1 cellular context compared by ENCODE assay signal in the genomic region with DNA sequence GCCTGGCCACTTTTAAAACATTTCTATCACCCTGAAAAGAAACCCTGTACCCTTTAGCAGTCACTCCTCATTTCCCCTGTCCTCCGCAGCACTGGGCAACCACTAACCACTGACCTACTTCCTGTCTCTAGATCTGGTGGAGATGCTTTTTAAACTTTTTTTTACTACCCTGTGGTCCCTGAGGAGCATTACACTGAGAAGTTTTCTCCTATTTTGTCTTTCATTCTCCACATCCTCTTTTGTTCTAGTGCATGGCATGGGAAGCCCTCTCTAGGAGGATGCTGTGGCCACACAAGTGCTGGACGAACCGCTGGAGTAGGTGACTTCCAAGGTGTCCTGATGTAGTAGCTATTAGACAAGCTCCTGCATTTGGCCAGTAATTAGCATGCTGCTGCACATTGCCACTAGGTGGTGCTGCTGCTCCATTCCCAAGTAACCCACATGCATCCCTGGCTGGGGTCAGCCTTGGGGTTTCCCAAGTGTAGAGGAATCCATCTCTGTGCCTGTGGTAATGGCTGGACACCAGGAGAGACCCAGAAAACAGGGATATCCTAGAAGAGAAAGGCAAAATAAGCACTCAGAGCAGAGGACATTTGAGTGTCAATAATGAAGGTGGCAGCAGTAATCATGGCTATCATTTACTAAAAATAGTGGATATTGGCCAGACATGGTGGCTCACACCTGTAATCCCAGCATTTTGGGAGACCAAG.
TF ChIP-seq lines count a peak whose summit lies in the region.

No MANE protein-coding gene starts in this region.

TF ChIP-seq in HepG2, 621 proteins besides CTCF, POLR2A, EP300 and RAD21 (continued from another document and continues in another):
- TF ChIP-seq TARDBP (CRISPR knock-in tag; IDR thresholded peaks at IDR 0.05) (peak; percentile 53; the same call in 1 of the 2 replicates), RBM22 (optimal IDR thresholded peaks at IDR 0.05; ENCODE audit: low read length) (peak; percentile 76), RXRB (CRISPR knock-in tag; IDR thresholded peaks at IDR 0.05; ENCODE audit: borderline replicate concordance) (no peak; the same call in 1 of the 2 replicates), MZF1 (CRISPR knock-in tag; IDR thresholded peaks at IDR 0.05; ENCODE audit: borderline replicate concordance) (0 out of 2 replicates have a peak, but pooled peaks have one; percentile 39), MAZ (IDR thresholded peaks at IDR 0.05; ENCODE audit: borderline replicate concordance, low read depth, low read length) (0 out of 2 replicates have a peak, but pooled peaks have one; percentile 26), MAZ (CRISPR knock-in tag; IDR thresholded peaks at IDR 0.05; ENCODE audit: low read depth) (peak; percentile 54; the same call in 1 of the 2 replicates), NR2F6 (IDR thresholded peaks at IDR 0.05) (no peak), NR2F6 (CRISPR knock-in tag; IDR thresholded peaks at IDR 0.05) (peak; percentile 53; the same call in 1 of the 2 replicates), SALL2 (CRISPR knock-in tag; IDR thresholded peaks at IDR 0.05) (0 out of 2 replicates have a peak, but pooled peaks have one; percentile 40), TEAD3 (CRISPR knock-in tag; optimal IDR thresholded peaks at IDR 0.05; ENCODE audit: borderline replicate concordance) (peak; percentile 38), ZNF775 (CRISPR knock-in tag; IDR thresholded peaks at IDR 0.05; ENCODE audit: borderline replicate concordance) (no peak), ZFP36L1 (CRISPR knock-in tag; IDR thresholded peaks at IDR 0.05) (no peak), REPIN1 (CRISPR knock-in tag; IDR thresholded peaks at IDR 0.05; ENCODE audit: borderline replicate concordance, low read depth) (0 out of 2 replicates have a peak, but pooled peaks have one; percentile 68), STAG1 (CRISPR knock-in tag; IDR thresholded peaks at IDR 0.05) (peak; percentile 96), MIXL1 (CRISPR knock-in tag; IDR thresholded peaks at IDR 0.05) (peak; percentile 97), MXI1 (IDR thresholded peaks at IDR 0.05; ENCODE audit: borderline replicate concordance, low read depth, low read length) (0 out of 3 replicates have a peak, but pooled peaks have one; percentile 17), TBX2 (CRISPR knock-in tag; IDR thresholded peaks at IDR 0.05; ENCODE audit: borderline replicate concordance) (0 out of 2 replicates have a peak, but pooled peaks have one; percentile 17), SIN3B (IDR thresholded peaks at IDR 0.05; ENCODE audit: low read length) (0 out of 2 replicates have a peak, but pooled peaks have one; percentile 28), NFE2L1 (CRISPR knock-in tag; IDR thresholded peaks at IDR 0.05; ENCODE audit: borderline replicate concordance) (no peak), RBAK (CRISPR knock-in tag; IDR thresholded peaks at IDR 0.05) (0 out of 2 replicates have a peak, but pooled peaks have one; percentile 44), ZKSCAN8 (CRISPR knock-in tag; IDR thresholded peaks at IDR 0.05; ENCODE audit: borderline replicate concordance) (peak; percentile 8; the same call in 1 of the 2 replicates), ZSCAN31 (CRISPR knock-in tag; IDR thresholded peaks at IDR 0.05; ENCODE audit: low read depth) (peak; percentile 67; the same call in 1 of the 2 replicates), POLR2G (IDR thresholded peaks at IDR 0.05; ENCODE audit: low read depth, low read length) (0 out of 2 replicates have a peak, but pooled peaks have one; percentile 8), ISL2 (CRISPR knock-in tag; IDR thresholded peaks at IDR 0.05) (0 out of 2 replicates have a peak, but pooled peaks have one; percentile 16), ZNF547 (CRISPR knock-in tag; IDR thresholded peaks at IDR 0.05) (peak; percentile 57; the same call in 1 of the 2 replicates), MIER2 (CRISPR knock-in tag; IDR thresholded peaks at IDR 0.05) (peak; percentile 42; the same call in 1 of the 2 replicates), ELF4 (CRISPR knock-in tag; IDR thresholded peaks at IDR 0.05; ENCODE audit: borderline replicate concordance) (no peak), POLR2AphosphoS5 (IDR thresholded peaks at IDR 0.05; ENCODE audit: low read depth, low read length) (peak; percentile 23; the same call in 1 of the 2 replicates), FOSL2 (CRISPR knock-in tag; IDR thresholded peaks at IDR 0.05) (peak; percentile 12; the same call in 1 of the 2 replicates), IRF2 (CRISPR knock-in tag; IDR thresholded peaks at IDR 0.05) (0 out of 2 replicates have a peak, but pooled peaks have one; percentile 40)
- TF ChIP-seq, protein P1, sequence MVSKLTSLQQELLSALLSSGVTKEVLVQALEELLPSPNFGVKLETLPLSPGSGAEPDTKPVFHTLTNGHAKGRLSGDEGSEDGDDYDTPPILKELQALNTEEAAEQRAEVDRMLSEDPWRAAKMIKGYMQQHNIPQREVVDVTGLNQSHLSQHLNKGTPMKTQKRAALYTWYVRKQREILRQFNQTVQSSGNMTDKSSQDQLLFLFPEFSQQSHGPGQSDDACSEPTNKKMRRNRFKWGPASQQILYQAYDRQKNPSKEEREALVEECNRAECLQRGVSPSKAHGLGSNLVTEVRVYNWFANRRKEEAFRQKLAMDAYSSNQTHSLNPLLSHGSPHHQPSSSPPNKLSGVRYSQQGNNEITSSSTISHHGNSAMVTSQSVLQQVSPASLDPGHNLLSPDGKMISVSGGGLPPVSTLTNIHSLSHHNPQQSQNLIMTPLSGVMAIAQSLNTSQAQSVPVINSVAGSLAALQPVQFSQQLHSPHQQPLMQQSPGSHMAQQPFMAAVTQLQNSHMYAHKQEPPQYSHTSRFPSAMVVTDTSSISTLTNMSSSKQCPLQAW (CRISPR knock-in tag; IDR thresholded peaks at IDR 0.05), result no peak
- TF ChIP-seq, protein P2, sequence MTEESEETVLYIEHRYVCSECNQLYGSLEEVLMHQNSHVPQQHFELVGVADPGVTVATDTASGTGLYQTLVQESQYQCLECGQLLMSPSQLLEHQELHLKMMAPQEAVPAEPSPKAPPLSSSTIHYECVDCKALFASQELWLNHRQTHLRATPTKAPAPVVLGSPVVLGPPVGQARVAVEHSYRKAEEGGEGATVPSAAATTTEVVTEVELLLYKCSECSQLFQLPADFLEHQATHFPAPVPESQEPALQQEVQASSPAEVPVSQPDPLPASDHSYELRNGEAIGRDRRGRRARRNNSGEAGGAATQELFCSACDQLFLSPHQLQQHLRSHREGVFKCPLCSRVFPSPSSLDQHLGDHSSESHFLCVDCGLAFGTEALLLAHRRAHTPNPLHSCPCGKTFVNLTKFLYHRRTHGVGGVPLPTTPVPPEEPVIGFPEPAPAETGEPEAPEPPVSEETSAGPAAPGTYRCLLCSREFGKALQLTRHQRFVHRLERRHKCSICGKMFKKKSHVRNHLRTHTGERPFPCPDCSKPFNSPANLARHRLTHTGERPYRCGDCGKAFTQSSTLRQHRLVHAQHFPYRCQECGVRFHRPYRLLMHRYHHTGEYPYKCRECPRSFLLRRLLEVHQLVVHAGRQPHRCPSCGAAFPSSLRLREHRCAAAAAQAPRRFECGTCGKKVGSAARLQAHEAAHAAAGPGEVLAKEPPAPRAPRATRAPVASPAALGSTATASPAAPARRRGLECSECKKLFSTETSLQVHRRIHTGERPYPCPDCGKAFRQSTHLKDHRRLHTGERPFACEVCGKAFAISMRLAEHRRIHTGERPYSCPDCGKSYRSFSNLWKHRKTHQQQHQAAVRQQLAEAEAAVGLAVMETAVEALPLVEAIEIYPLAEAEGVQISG (CRISPR knock-in tag; IDR thresholded peaks at IDR 0.05), result peak; percentile 51
- TF ChIP-seq, protein P3, sequence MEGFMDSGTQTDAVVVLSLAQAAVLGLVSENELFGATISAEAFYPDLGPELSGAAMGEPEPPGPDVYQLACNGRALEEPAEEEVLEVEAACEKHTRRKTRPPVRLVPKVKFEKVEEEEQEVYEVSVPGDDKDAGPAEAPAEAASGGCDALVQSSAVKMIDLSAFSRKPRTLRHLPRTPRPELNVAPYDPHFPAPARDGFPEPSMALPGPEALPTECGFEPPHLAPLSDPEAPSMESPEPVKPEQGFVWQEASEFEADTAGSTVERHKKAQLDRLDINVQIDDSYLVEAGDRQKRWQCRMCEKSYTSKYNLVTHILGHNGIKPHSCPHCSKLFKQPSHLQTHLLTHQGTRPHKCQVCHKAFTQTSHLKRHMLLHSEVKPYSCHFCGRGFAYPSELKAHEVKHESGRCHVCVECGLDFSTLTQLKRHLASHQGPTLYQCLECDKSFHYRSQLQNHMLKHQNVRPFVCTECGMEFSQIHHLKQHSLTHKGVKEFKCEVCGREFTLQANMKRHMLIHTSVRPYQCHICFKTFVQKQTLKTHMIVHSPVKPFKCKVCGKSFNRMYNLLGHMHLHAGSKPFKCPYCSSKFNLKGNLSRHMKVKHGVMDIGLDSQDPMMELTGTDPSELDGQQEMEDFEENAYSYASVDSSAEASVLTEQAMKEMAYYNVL (CRISPR knock-in tag; IDR thresholded peaks at IDR 0.05; ENCODE audit: borderline replicate concordance), result 0 out of 2 replicates have a peak, but pooled peaks have one; percentile 21
- TF ChIP-seq, protein P4, sequence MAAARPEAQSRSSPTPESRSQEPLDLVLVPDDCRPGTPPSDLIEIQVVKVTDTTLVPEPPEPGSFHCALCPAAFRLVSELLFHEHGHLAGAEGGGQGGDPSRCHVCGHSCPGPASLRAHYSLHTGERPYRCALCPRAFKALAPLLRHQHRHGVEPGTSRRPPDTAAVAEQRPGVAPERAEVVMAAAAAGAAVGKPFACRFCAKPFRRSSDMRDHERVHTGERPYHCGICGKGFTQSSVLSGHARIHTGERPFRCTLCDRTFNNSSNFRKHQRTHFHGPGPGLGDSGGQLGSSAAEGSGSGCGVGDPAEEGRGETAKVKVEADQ (CRISPR knock-in tag; IDR thresholded peaks at IDR 0.05; ENCODE audit: borderline replicate concordance), result peak; percentile 43; the same call in 1 of the 2 replicates
- TF ChIP-seq, protein P5, sequence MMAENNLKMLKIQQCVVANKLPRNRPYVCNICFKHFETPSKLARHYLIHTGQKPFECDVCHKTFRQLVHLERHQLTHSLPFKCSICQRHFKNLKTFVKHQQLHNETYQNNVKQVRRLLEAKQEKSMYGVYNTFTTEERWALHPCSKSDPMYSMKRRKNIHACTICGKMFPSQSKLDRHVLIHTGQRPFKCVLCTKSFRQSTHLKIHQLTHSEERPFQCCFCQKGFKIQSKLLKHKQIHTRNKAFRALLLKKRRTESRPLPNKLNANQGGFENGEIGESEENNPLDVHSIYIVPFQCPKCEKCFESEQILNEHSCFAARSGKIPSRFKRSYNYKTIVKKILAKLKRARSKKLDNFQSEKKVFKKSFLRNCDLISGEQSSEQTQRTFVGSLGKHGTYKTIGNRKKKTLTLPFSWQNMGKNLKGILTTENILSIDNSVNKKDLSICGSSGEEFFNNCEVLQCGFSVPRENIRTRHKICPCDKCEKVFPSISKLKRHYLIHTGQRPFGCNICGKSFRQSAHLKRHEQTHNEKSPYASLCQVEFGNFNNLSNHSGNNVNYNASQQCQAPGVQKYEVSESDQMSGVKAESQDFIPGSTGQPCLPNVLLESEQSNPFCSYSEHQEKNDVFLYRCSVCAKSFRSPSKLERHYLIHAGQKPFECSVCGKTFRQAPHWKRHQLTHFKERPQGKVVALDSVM (CRISPR knock-in tag; IDR thresholded peaks at IDR 0.05), result peak; percentile 52; the same call in 1 of the 2 replicates
- TF ChIP-seq, protein P6, sequence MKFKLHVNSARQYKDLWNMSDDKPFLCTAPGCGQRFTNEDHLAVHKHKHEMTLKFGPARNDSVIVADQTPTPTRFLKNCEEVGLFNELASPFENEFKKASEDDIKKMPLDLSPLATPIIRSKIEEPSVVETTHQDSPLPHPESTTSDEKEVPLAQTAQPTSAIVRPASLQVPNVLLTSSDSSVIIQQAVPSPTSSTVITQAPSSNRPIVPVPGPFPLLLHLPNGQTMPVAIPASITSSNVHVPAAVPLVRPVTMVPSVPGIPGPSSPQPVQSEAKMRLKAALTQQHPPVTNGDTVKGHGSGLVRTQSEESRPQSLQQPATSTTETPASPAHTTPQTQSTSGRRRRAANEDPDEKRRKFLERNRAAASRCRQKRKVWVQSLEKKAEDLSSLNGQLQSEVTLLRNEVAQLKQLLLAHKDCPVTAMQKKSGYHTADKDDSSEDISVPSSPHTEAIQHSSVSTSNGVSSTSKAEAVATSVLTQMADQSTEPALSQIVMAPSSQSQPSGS (CRISPR knock-in tag; IDR thresholded peaks at IDR 0.05), result peak; percentile 39; the same call in 1 of the 2 replicates
- TF ChIP-seq, protein P7, sequence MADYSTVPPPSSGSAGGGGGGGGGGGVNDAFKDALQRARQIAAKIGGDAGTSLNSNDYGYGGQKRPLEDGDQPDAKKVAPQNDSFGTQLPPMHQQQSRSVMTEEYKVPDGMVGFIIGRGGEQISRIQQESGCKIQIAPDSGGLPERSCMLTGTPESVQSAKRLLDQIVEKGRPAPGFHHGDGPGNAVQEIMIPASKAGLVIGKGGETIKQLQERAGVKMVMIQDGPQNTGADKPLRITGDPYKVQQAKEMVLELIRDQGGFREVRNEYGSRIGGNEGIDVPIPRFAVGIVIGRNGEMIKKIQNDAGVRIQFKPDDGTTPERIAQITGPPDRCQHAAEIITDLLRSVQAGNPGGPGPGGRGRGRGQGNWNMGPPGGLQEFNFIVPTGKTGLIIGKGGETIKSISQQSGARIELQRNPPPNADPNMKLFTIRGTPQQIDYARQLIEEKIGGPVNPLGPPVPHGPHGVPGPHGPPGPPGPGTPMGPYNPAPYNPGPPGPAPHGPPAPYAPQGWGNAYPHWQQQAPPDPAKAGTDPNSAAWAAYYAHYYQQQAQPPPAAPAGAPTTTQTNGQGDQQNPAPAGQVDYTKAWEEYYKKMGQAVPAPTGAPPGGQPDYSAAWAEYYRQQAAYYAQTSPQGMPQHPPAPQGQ (CRISPR knock-in tag; IDR thresholded peaks at IDR 0.05; ENCODE audit: borderline replicate concordance), result no peak
- TF ChIP-seq, protein P8, sequence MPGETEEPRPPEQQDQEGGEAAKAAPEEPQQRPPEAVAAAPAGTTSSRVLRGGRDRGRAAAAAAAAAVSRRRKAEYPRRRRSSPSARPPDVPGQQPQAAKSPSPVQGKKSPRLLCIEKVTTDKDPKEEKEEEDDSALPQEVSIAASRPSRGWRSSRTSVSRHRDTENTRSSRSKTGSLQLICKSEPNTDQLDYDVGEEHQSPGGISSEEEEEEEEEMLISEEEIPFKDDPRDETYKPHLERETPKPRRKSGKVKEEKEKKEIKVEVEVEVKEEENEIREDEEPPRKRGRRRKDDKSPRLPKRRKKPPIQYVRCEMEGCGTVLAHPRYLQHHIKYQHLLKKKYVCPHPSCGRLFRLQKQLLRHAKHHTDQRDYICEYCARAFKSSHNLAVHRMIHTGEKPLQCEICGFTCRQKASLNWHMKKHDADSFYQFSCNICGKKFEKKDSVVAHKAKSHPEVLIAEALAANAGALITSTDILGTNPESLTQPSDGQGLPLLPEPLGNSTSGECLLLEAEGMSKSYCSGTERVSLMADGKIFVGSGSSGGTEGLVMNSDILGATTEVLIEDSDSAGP (CRISPR knock-in tag; IDR thresholded peaks at IDR 0.05; ENCODE audit: borderline replicate concordance), result peak; percentile 34; the same call in 1 of the 2 replicates
